ENCODE assay signal across 9 cellular contexts in genomic region chr18:44723366-44723765, GRCh38. TPM values are rescaled to one million over a fixed set of nuclear protein-coding genes. Genes with fewer than 3 reads are reported as not detected.
A peak's percentile ranks its signal among the peaks of the same experiment; 100 is the strongest.
DNase-seq lines count a peak whose midpoint lies in the region; ATAC-seq and TF ChIP-seq lines count a peak whose summit lies in the region.
"Had no signal": no experiment of that assay in that cellular context is flagged by ENCODE, and none has a peak within 500 bp of the region (broad histone marks: within the 10 kb centered on the region; RNA-seq: fewer than 3 reads in every experiment).

No MANE protein-coding gene starts in this region.

- no peaks in the 10 kb centered on the region for H3K27me3 Mint-ChIP-seq in activated naive CD4-positive, alpha-beta T cell treated with anti-CD3 and anti-CD28 coated beads, Interleukin-2, amount 50 U/mL, for 24 hours
- H3K27me3 Mint-ChIP-seq in activated T-helper 17 cell treated with anti-CD3 and anti-CD28 coated beads, Interleukin-2, amount 50 U/mL, for 72 hours = no peaks in the 10 kb centered on the region
- H3K27me3 Mint-ChIP-seq in stimulated activated memory B cell treated with anti-CD40 and anti-IgM and Interleukin-4, amounts not matched to agents 10 μg/mL and 1 μg/mL and 100 μg/mL, for 72 hours = no peaks in the 10 kb centered on the region
- peaks cover 7% of the 10 kb centered on the region for H3K27me3 Mint-ChIP-seq in HFFc6 (ENCODE audit: insufficient read depth)

- no peak for DNase-seq in activated naive CD4-positive, alpha-beta T cell treated with anti-CD3 and anti-CD28 coated beads, Interleukin-2, amount 50 U/mL, for 16 hours
- no peak for DNase-seq in HFFc6
- DNase-seq: NCI-H524 treated with DMSO at 0.1 percent for 48 hours had no signal

- no peaks in the 10 kb centered on the region for H3K9me3 Mint-ChIP-seq in activated naive CD4-positive, alpha-beta T cell treated with anti-CD3 and anti-CD28 coated beads, Interleukin-2, amount 50 U/mL, for 24 hours
- H3K9me3 Mint-ChIP-seq in activated T-helper 17 cell treated with anti-CD3 and anti-CD28 coated beads, Interleukin-2, amount 50 U/mL, for 72 hours = no peaks in the 10 kb centered on the region
- no peaks in the 10 kb centered on the region for H3K9me3 Mint-ChIP-seq in stimulated activated memory B cell treated with anti-CD40 and anti-IgM and Interleukin-4, amounts not matched to agents 10 μg/mL and 1 μg/mL and 100 μg/mL, for 72 hours
- no peaks in the 10 kb centered on the region for H3K9me3 Mint-ChIP-seq in HFFc6

- peak overlapping the region; percentile 0 for H3K27ac Mint-ChIP-seq in activated naive CD4-positive, alpha-beta T cell treated with anti-CD3 and anti-CD28 coated beads, Interleukin-2, amount 50 U/mL, for 24 hours
- H3K27ac Mint-ChIP-seq in activated T-helper 17 cell treated with anti-CD3 and anti-CD28 coated beads, Interleukin-2, amount 50 U/mL, for 72 hours = peak overlapping the region; percentile 81
- H3K27ac Mint-ChIP-seq in stimulated activated memory B cell treated with anti-CD40 and anti-IgM and Interleukin-4, amounts not matched to agents 10 μg/mL and 1 μg/mL and 100 μg/mL, for 72 hours = peak overlapping the region; percentile 94
- no peak overlapping the region for H3K27ac Mint-ChIP-seq in HFFc6

- no peak for TF ChIP-seq CTCF in HFFc6 (IDR thresholded peaks at IDR 0.05)

- ATAC-seq in HG02870 (IDR thresholded peaks at IDR 0.05; ENCODE audit: unreplicated experiment) = peak; percentile 30
- no peak for ATAC-seq in activated T-helper 17 cell treated with anti-CD3 and anti-CD28 coated beads, Interleukin-2, amount 50 U/mL, for 72 hours (replicated peaks)
- ATAC-seq in stimulated activated memory B cell treated with anti-CD40 and anti-IgM and Interleukin-4, amounts not matched to agents 10 μg/mL and 1 μg/mL and 100 μg/mL, for 72 hours = peak; percentile 71
- ATAC-seq in HG03139 (IDR thresholded peaks at IDR 0.05; ENCODE audit: unreplicated experiment) = no peak
- no peak for ATAC-seq in GM18870 (IDR thresholded peaks at IDR 0.05; ENCODE audit: unreplicated experiment)

- H3K4me1 Mint-ChIP-seq in activated naive CD4-positive, alpha-beta T cell treated with anti-CD3 and anti-CD28 coated beads, Interleukin-2, amount 50 U/mL, for 24 hours = peaks cover 48% of the 10 kb centered on the region
- H3K4me1 Mint-ChIP-seq in activated T-helper 17 cell treated with anti-CD3 and anti-CD28 coated beads, Interleukin-2, amount 50 U/mL, for 72 hours = peaks cover 40% of the 10 kb centered on the region
- peaks cover 100% of the 10 kb centered on the region for H3K4me1 Mint-ChIP-seq in stimulated activated memory B cell treated with anti-CD40 and anti-IgM and Interleukin-4, amounts not matched to agents 10 μg/mL and 1 μg/mL and 100 μg/mL, for 72 hours
- H3K4me1 Mint-ChIP-seq in HFFc6 (ENCODE audit: low read depth) = peaks cover 17% of the 10 kb centered on the region; the same call in 1 of the 2 replicates

- H3K36me3 Mint-ChIP-seq in activated naive CD4-positive, alpha-beta T cell treated with anti-CD3 and anti-CD28 coated beads, Interleukin-2, amount 50 U/mL, for 24 hours = no peaks in the 10 kb centered on the region
- no peaks in the 10 kb centered on the region for H3K36me3 Mint-ChIP-seq in activated T-helper 17 cell treated with anti-CD3 and anti-CD28 coated beads, Interleukin-2, amount 50 U/mL, for 72 hours (ENCODE audit: low read depth)
- peaks cover 26% of the 10 kb centered on the region for H3K36me3 Mint-ChIP-seq in stimulated activated memory B cell treated with anti-CD40 and anti-IgM and Interleukin-4, amounts not matched to agents 10 μg/mL and 1 μg/mL and 100 μg/mL, for 72 hours
- H3K36me3 Mint-ChIP-seq in HFFc6 (ENCODE audit: low read depth) = no peaks in the 10 kb centered on the region

- H3K4me3 Mint-ChIP-seq in activated naive CD4-positive, alpha-beta T cell treated with anti-CD3 and anti-CD28 coated beads, Interleukin-2, amount 50 U/mL, for 24 hours = no peak overlapping the region
- no peak overlapping the region for H3K4me3 Mint-ChIP-seq in activated T-helper 17 cell treated with anti-CD3 and anti-CD28 coated beads, Interleukin-2, amount 50 U/mL, for 72 hours
- peak overlapping the region; percentile 60 for H3K4me3 Mint-ChIP-seq in stimulated activated memory B cell treated with anti-CD40 and anti-IgM and Interleukin-4, amounts not matched to agents 10 μg/mL and 1 μg/mL and 100 μg/mL, for 72 hours
- no peak overlapping the region for H3K4me3 Mint-ChIP-seq in HFFc6

RNA-seq across cellular contexts. Expression of gene SETBP1, which starts 42.7 kb away (rescaled TPM):
- 1 to 10 TPM; 2.2 to 7.6 TPM for total RNA-seq in activated T-helper 17 cell treated with anti-CD3 and anti-CD28 coated beads, Interleukin-2, amount 50 U/mL, for 72 hours
- under 1 TPM; 0.03 to 0.40 (median 0.09) TPM for total RNA-seq in HFFc6 (2021; fragmentation: NEBNext Ultra II Directional; extraction: Animal tissue kit (Norgen Biotek cat#: 25700))

Comparison
In these comparisons a context has a peak if more than half of its experiments do, and no peak if none do; other contexts are left out.
1. ATAC-seq: peak in HG02870 (single experiment) and stimulated activated memory B cell treated with anti-CD40 and anti-IgM and Interleukin-4, amounts not matched to agents 10 μg/mL and 1 μg/mL and 100 μg/mL, for 72 hours (single experiment); none in activated T-helper 17 cell treated with anti-CD3 and anti-CD28 coated beads, Interleukin-2, amount 50 U/mL, for 72 hours (single experiment), HG03139 (single experiment) and GM18870 (single experiment).